ENCODE assay signal across 15 cellular contexts in the genomic region with DNA sequence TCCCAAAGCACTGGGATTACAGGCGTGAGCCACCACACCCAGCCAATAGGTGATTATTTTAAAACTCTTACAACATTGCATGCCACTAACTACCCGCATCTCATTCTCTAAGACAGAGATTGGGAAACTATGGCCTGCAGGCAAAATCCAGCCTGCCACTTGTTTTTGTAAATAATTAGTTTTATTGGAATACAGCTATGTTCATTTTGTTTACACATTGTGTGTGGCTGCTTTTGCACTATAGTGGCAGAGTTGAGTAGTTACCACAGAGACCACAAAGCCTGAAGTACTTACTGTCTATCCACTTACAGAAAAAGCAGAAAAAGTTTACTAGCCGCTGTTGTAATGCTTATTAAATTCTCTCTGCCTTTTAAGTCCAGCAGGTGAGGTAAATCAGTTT.
"Had no signal": no experiment of that assay in that cellular context is flagged by ENCODE, and none has a peak within 500 bp of the region (broad histone marks: within the 10 kb centered on the region; RNA-seq: fewer than 3 reads in every experiment).

No MANE protein-coding gene starts in this region.

- H3K27ac ChIP-seq: body of pancreas, heart right ventricle had no signal

- H3K4me3 ChIP-seq: body of pancreas, heart right ventricle had no signal

- H3K4me3 Mint-ChIP-seq: dendritic cell treated with granulocyte-macrophage colony-stimulating factor and Interleukin-4, amounts not matched to agents 40 ng/mL and 50 ng/mL, for 4 days; T-helper 2 cell treated with Interferon-gamma antibody and Interleukin-4, amounts not matched to agents 5 μg/mL and 100 μg/mL, for 36 hours had no signal

- H3K4me1 ChIP-seq: body of pancreas had no signal

- H3K27me3 Mint-ChIP-seq: dendritic cell treated with granulocyte-macrophage colony-stimulating factor and Interleukin-4, amounts not matched to agents 40 ng/mL and 50 ng/mL, for 4 days had no signal

- ATAC-seq: body of pancreas; foreskin keratinocyte; heart right ventricle; left ventricle myocardium superior; stimulated activated naive CD8-positive, alpha-beta T cell treated with anti-CD3 and anti-CD28 coated beads, Interleukin-15, Interleukin-2, amounts not matched to agents 100 U/mL and 50 U/mL, for 24 hours had no signal

- H3K9me3 Mint-ChIP-seq: dendritic cell treated with granulocyte-macrophage colony-stimulating factor and Interleukin-4, amounts not matched to agents 40 ng/mL and 50 ng/mL, for 4 days; T-helper 2 cell treated with Interferon-gamma antibody and Interleukin-4, amounts not matched to agents 5 μg/mL and 100 μg/mL, for 36 hours had no signal

- H3K27me3 ChIP-seq: body of pancreas, foreskin keratinocyte, heart right ventricle had no signal

- H3K27ac Mint-ChIP-seq: dendritic cell treated with granulocyte-macrophage colony-stimulating factor and Interleukin-4, amounts not matched to agents 40 ng/mL and 50 ng/mL, for 4 days; T-helper 2 cell treated with Interferon-gamma antibody and Interleukin-4, amounts not matched to agents 5 μg/mL and 100 μg/mL, for 36 hours had no signal

- H3K9me3 ChIP-seq: body of pancreas, heart right ventricle had no signal

- DNase-seq: activated CD4-positive, alpha-beta T cell treated with anti-CD3 and anti-CD28 coated beads, Interleukin-2, amount 50 U/mL, for 1 hour; activated naive CD4-positive, alpha-beta T cell treated with anti-CD3 and anti-CD28 coated beads, Interleukin-2, amount 50 U/mL, for 16 hours; body of pancreas; cerebellar nuclear complex; erythroblast; heart right ventricle; islet precursor cell; left ventricle myocardium superior; mesendoderm; stimulated activated CD4-positive, alpha-beta T cell treated with anti-CD3 and anti-CD28 coated beads, Interleukin-2, amount 100 ng/mL, for 48 hours; stimulated activated CD8-positive, alpha-beta memory T cell treated with anti-CD3 and anti-CD28 coated beads, Interleukin-4, amount 100 ng/mL, for 48 hours; stimulated activated naive CD8-positive, alpha-beta T cell treated with anti-CD3 and anti-CD28 coated beads, Interleukin-15, Interleukin-2, amounts not matched to agents 100 U/mL and 50 U/mL, for 24 hours had no signal

- H3K36me3 ChIP-seq: heart right ventricle had no signal
